ENCODE assay signal across 17 cellular contexts in genomic region chr1:227562037-227562436, GRCh38. TPM values are rescaled to one million over a fixed set of nuclear protein-coding genes. Genes with fewer than 3 reads are reported as not detected.
A peak's percentile ranks its signal among the peaks of the same experiment; 100 is the strongest.
DNase-seq lines count a peak whose midpoint lies in the region; ATAC-seq and TF ChIP-seq lines count a peak whose summit lies in the region.
"Had no signal": no experiment of that assay in that cellular context is flagged by ENCODE, and none has a peak within 500 bp of the region (broad histone marks: within the 10 kb centered on the region; RNA-seq: fewer than 3 reads in every experiment).

No MANE protein-coding gene starts in this region.

- H3K9me3 ChIP-seq in right atrium auricular region (no peaks in the 10 kb centered on the region), HAP-1 (peaks cover 2% of the 10 kb centered on the region)
- H3K9me3 ChIP-seq: BE2C had no signal

- no peak overlapping the region for H3K4me3 ChIP-seq in right atrium auricular region
- H3K4me3 ChIP-seq in HAP-1, result no peak overlapping the region

- peak overlapping the region; percentile 4 for H3K4me3 Mint-ChIP-seq in natural killer cell
- no peak overlapping the region for H3K4me3 Mint-ChIP-seq in natural killer cell treated with Interleukin-12 subunit alpha and Interleukin-12 subunit beta and Interleukin-15 and Interleukin-18, amount 100 ng/mL, for 72 hours
- no peak overlapping the region for H3K4me3 Mint-ChIP-seq in activated naive CD8-positive, alpha-beta T cell treated with anti-CD3 and anti-CD28 coated beads, Interleukin-2, amount 50 U/mL, for 24 hours
- peak overlapping the region in 8 of 10 donors; percentile 0 to 65 (median 20) for H3K4me3 Mint-ChIP-seq in naive thymus-derived CD8-positive, alpha-beta T cell
- H3K4me3 Mint-ChIP-seq: H9 had no signal

- in situ Hi-C loops in HAP-1 (cut with MboI; ENCODE audit: low sequenced_read_pairs), result no loop called here

- TF ChIP-seq CTCF in natural killer cell (IDR thresholded peaks at IDR 0.05) (no peak), right atrium auricular region (IDR thresholded peaks at IDR 0.05) (no peak)

- peaks cover 2 to 3% of the 10 kb centered on the region in 2 donors for H3K9me3 Mint-ChIP-seq in natural killer cell
- no peaks in the 10 kb centered on the region for H3K9me3 Mint-ChIP-seq in natural killer cell treated with Interleukin-12 subunit alpha and Interleukin-12 subunit beta and Interleukin-15 and Interleukin-18, amount 100 ng/mL, for 72 hours
- H3K9me3 Mint-ChIP-seq in activated naive CD8-positive, alpha-beta T cell treated with anti-CD3 and anti-CD28 coated beads, Interleukin-2, amount 50 U/mL, for 24 hours, result peaks cover 19% of the 10 kb centered on the region
- H3K9me3 Mint-ChIP-seq in naive thymus-derived CD8-positive, alpha-beta T cell, result peaks cover 0 to 14% (median 4%) of the 10 kb centered on the region in 9 donors

- intact Hi-C loops in natural killer cell (cut with micrococcal nuclease), result loop anchor here (5.0 kb wide), 2 partner anchors 45 to 175 kb away; partner anchors contain the start of genes JMJD4 and SNAP47

- peaks cover 20 to 41% of the 10 kb centered on the region in 2 donors for H3K4me1 Mint-ChIP-seq in natural killer cell
- peaks cover 28% of the 10 kb centered on the region in 2 donors for H3K4me1 Mint-ChIP-seq in natural killer cell treated with Interleukin-12 subunit alpha and Interleukin-12 subunit beta and Interleukin-15 and Interleukin-18, amount 100 ng/mL, for 72 hours (ENCODE audit: low read depth in 2 of 2)
- peaks cover 27% of the 10 kb centered on the region for H3K4me1 Mint-ChIP-seq in activated naive CD8-positive, alpha-beta T cell treated with anti-CD3 and anti-CD28 coated beads, Interleukin-2, amount 50 U/mL, for 24 hours
- peaks cover 23 to 42% (median 34%) of the 10 kb centered on the region in 4 donors for H3K4me1 Mint-ChIP-seq in naive thymus-derived CD8-positive, alpha-beta T cell

- H3K27ac ChIP-seq in right atrium auricular region, result no peak overlapping the region

- peak overlapping the region; percentile 4 to 57 for H3K27ac Mint-ChIP-seq in natural killer cell
- H3K27ac Mint-ChIP-seq in natural killer cell treated with Interleukin-12 subunit alpha and Interleukin-12 subunit beta and Interleukin-15 and Interleukin-18, amount 100 ng/mL, for 72 hours, result no peak overlapping the region
- peak overlapping the region; percentile 7 for H3K27ac Mint-ChIP-seq in activated naive CD8-positive, alpha-beta T cell treated with anti-CD3 and anti-CD28 coated beads, Interleukin-2, amount 50 U/mL, for 24 hours
- peak overlapping the region in 2 of 10 donors; percentile 73 to 85 for H3K27ac Mint-ChIP-seq in naive thymus-derived CD8-positive, alpha-beta T cell
- H3K27ac Mint-ChIP-seq: H9 had no signal

- H3K4me1 ChIP-seq in right atrium auricular region (peaks cover 0 to 15% of the 10 kb centered on the region in 2 donors), HAP-1 (peaks cover 5% of the 10 kb centered on the region; the same call in 1 of the 2 replicates)

- peaks cover 33 to 34% of the 10 kb centered on the region in 2 donors for H3K27me3 Mint-ChIP-seq in natural killer cell (ENCODE audit: low read depth in 2 of 2)
- H3K27me3 Mint-ChIP-seq in natural killer cell treated with Interleukin-12 subunit alpha and Interleukin-12 subunit beta and Interleukin-15 and Interleukin-18, amount 100 ng/mL, for 72 hours, result peaks cover 20 to 31% of the 10 kb centered on the region in 2 donors
- peaks cover 38% of the 10 kb centered on the region for H3K27me3 Mint-ChIP-seq in activated naive CD8-positive, alpha-beta T cell treated with anti-CD3 and anti-CD28 coated beads, Interleukin-2, amount 50 U/mL, for 24 hours
- peaks cover 18 to 42% (median 34%) of the 10 kb centered on the region in 5 donors for H3K27me3 Mint-ChIP-seq in naive thymus-derived CD8-positive, alpha-beta T cell

- H3K27me3 ChIP-seq in right atrium auricular region (peaks cover 0 to 10% of the 10 kb centered on the region in 2 donors), HAP-1 (ENCODE audit: low read depth) (no peaks in the 10 kb centered on the region)
- H3K27me3 ChIP-seq: BE2C had no signal

- no peaks in the 10 kb centered on the region for H3K36me3 Mint-ChIP-seq in natural killer cell
- peaks cover 14% of the 10 kb centered on the region for H3K36me3 Mint-ChIP-seq in natural killer cell treated with Interleukin-12 subunit alpha and Interleukin-12 subunit beta and Interleukin-15 and Interleukin-18, amount 100 ng/mL, for 72 hours
- peaks cover 18% of the 10 kb centered on the region for H3K36me3 Mint-ChIP-seq in activated naive CD8-positive, alpha-beta T cell treated with anti-CD3 and anti-CD28 coated beads, Interleukin-2, amount 50 U/mL, for 24 hours (ENCODE audit: low read depth)
- peaks cover 5 to 11% (median 5%) of the 10 kb centered on the region in 3 donors for H3K36me3 Mint-ChIP-seq in naive thymus-derived CD8-positive, alpha-beta T cell

- POLR2A ChIA-PET in naive thymus-derived CD8-positive, alpha-beta T cell (lab: Charles Lee), result no interaction called here

- DNase-seq in natural killer cell, result no peak
- DNase-seq in natural killer cell treated with Interleukin-12 subunit alpha and Interleukin-12 subunit beta and Interleukin-15 and Interleukin-18, amount 100 ng/mL, for 72 hours (ENCODE audit: low spot score), result no peak
- DNase-seq in activated naive CD8-positive, alpha-beta T cell treated with anti-CD3 and anti-CD28 coated beads, Interleukin-2, amount 50 U/mL, for 24 hours, result no peak
- DNase-seq in naive thymus-derived CD8-positive, alpha-beta T cell, result no peak
- no peak for DNase-seq in right atrium auricular region (ENCODE audit: low spot score)
- no peak for DNase-seq in SW 1271 (lab: John Stamatoyannopoulos, UW)
- DNase-seq in HAP-1 (ENCODE audit: low spot score in 2 of 2), result no peak
- DNase-seq: BE2C, EL, H9, Kasumi-1, NCI-H1417 treated with DMSO at 0.1 percent for 48 hours, NCI-H2029, NCI-H2171 treated with DMSO at 0.1 percent for 48 hours, NCI-H82 had no signal

- H3K36me3 ChIP-seq in right atrium auricular region (no peaks in the 10 kb centered on the region), HAP-1 (replicated peaks) (peaks cover 5% of the 10 kb centered on the region; the same call in 1 of the 2 replicates)
- H3K36me3 ChIP-seq: BE2C had no signal

- no peak for ATAC-seq in natural killer cell
- ATAC-seq in natural killer cell treated with Interleukin-12 subunit alpha and Interleukin-12 subunit beta and Interleukin-15 and Interleukin-18, amount 100 ng/mL, for 72 hours, result no peak
- ATAC-seq in activated naive CD8-positive, alpha-beta T cell treated with anti-CD3 and anti-CD28 coated beads, Interleukin-2, amount 50 U/mL, for 24 hours, result no peak
- ATAC-seq in naive thymus-derived CD8-positive, alpha-beta T cell, result no peak
- ATAC-seq: Panc1, Right ventricle myocardium inferior had no signal

RNA-seq across cellular contexts. Expression of gene ZNF678, which starts 1.3 kb away (rescaled TPM):
- total RNA-seq in natural killer cell (10 to 100 TPM in 2 of 3 donors, 1 to 10 TPM in 1; 9.7 to 14.0 (median 10.7) TPM), right atrium auricular region (1 to 10 TPM; 2.7 to 3.3 TPM)
- 1 to 10 TPM; 5.7 to 7.6 TPM for total RNA-seq in natural killer cell treated with Interleukin-12 subunit alpha and Interleukin-12 subunit beta and Interleukin-15 and Interleukin-18, amount 100 ng/mL, for 72 hours
- 10 to 100 TPM; 10.8 to 11.8 TPM for total RNA-seq in naive thymus-derived CD8-positive, alpha-beta T cell
- 1 to 10 TPM; 4.0 to 6.0 (median 5.7) TPM for polyA plus RNA-seq in naive thymus-derived CD8-positive, alpha-beta T cell

Comparison
In these comparisons a context has a peak if more than half of its experiments do, and no peak if none do; other contexts are left out.
1. H3K27ac Mint-ChIP-seq: peak in natural killer cell (2 of 2) and activated naive CD8-positive, alpha-beta T cell treated with anti-CD3 and anti-CD28 coated beads, Interleukin-2, amount 50 U/mL, for 24 hours (single experiment); none in natural killer cell treated with Interleukin-12 subunit alpha and Interleukin-12 subunit beta and Interleukin-15 and Interleukin-18, amount 100 ng/mL, for 72 hours (0 of 2).
2. H3K4me3 Mint-ChIP-seq: peak in natural killer cell (single experiment) and naive thymus-derived CD8-positive, alpha-beta T cell (8 of 10); none in natural killer cell treated with Interleukin-12 subunit alpha and Interleukin-12 subunit beta and Interleukin-15 and Interleukin-18, amount 100 ng/mL, for 72 hours (single experiment) and activated naive CD8-positive, alpha-beta T cell treated with anti-CD3 and anti-CD28 coated beads, Interleukin-2, amount 50 U/mL, for 24 hours (single experiment).